In genomic region chr3:67981077-67981476, GRCh38 we compare ENCODE assay signal across 8 cellular contexts.
"Had no signal": no experiment of that assay in that cellular context is flagged by ENCODE, and none has a peak within 500 bp of the region (broad histone marks: within the 10 kb centered on the region; RNA-seq: fewer than 3 reads in every experiment).

No MANE protein-coding gene starts in this region.

- H3K9ac ChIP-seq: GM23248 had no signal

- H3K4me1 ChIP-seq: HAP-1 had no signal

- DNase-seq: GM23248, GOT3, H7, Kasumi-1, KG1 had no signal

- ATAC-seq: HCT116 had no signal

- H3K36me3 ChIP-seq: HAP-1 had no signal

- H3K9me3 ChIP-seq: HAP-1 had no signal

- H3K27ac ChIP-seq: GM23248 had no signal

- FAIRE-seq: HTR-8/SVneo had no signal

- H2AFZ ChIP-seq: GM23248 had no signal

- H3K4me3 ChIP-seq: GM23248, HAP-1 had no signal
